In genomic region chrX:39816871-39817731, GRCh38 we compare ENCODE assay signal across 9 cellular contexts.
A peak's percentile ranks its signal among the peaks of the same experiment; 100 is the strongest.
DNase-seq lines count a peak whose midpoint lies in the region; TF ChIP-seq lines count a peak whose summit lies in the region.
"Had no signal": no experiment of that assay in that cellular context is flagged by ENCODE, and none has a peak within 500 bp of the region (broad histone marks: within the 10 kb centered on the region; RNA-seq: fewer than 3 reads in every experiment).

No MANE protein-coding gene starts in this region.

- CTCF ChIA-PET in Calu3 (lab: Charles Lee) = no interaction called here

- no TSS peak for BruUV-seq in Calu3 (replicated peaks; lab: Mats Ljungman, UMichigan)

- peaks cover 34% of the 10 kb centered on the region for H3K4me1 Mint-ChIP-seq in activated T-cell treated with anti-CD3 and anti-CD28 coated beads, Interleukin-2, amount 50 U/mL, for 24 hours (ENCODE audit: low read depth)
- peaks cover 22% of the 10 kb centered on the region for H3K4me1 Mint-ChIP-seq in T-helper 1 cell treated with Interleukin-12 subunit alpha and Interleukin-12 subunit beta and Interleukin-4 antibody, amounts not matched to agents 30 μg/mL and 1 μg/mL, for 36 hours (ENCODE audit: low read depth)
- H3K4me1 Mint-ChIP-seq in stimulated activated naive CD8-positive, alpha-beta T cell treated with anti-CD3 and anti-CD28 coated beads, Interleukin-15, Interleukin-2, amounts not matched to agents 100 ng/mL and 50 ng/mL, for 24 hours (ENCODE audit: low read depth) = peaks cover 39% of the 10 kb centered on the region
- H3K4me1 Mint-ChIP-seq in Calu3 (ENCODE audit: low read depth, unreplicated experiment) = peaks cover 11% of the 10 kb centered on the region

- TF ChIP-seq CTCF in fibroblast of pulmonary artery (IDR thresholded peaks at IDR 0.05; ENCODE audit: low read length, missing control alignments) (no peak), GM10266 (IDR thresholded peaks at IDR 0.05; ENCODE audit: control insufficient read depth, insufficient read depth, low read depth, missing control alignments) (no peak), Calu3 (IDR thresholded peaks at IDR 0.05; ENCODE audit: unreplicated experiment) (no peak)

- no peaks in the 10 kb centered on the region for H3K36me3 Mint-ChIP-seq in activated T-cell treated with anti-CD3 and anti-CD28 coated beads, Interleukin-2, amount 50 U/mL, for 24 hours (ENCODE audit: low read depth)
- no peaks in the 10 kb centered on the region for H3K36me3 Mint-ChIP-seq in T-helper 1 cell treated with Interleukin-12 subunit alpha and Interleukin-12 subunit beta and Interleukin-4 antibody, amounts not matched to agents 30 μg/mL and 1 μg/mL, for 36 hours (ENCODE audit: low read depth)
- no peaks in the 10 kb centered on the region for H3K36me3 Mint-ChIP-seq in stimulated activated naive CD8-positive, alpha-beta T cell treated with anti-CD3 and anti-CD28 coated beads, Interleukin-15, Interleukin-2, amounts not matched to agents 100 ng/mL and 50 ng/mL, for 24 hours (ENCODE audit: low read depth)
- peaks cover 9% of the 10 kb centered on the region for H3K36me3 Mint-ChIP-seq in Calu3 (ENCODE audit: insufficient read depth, unreplicated experiment)

- peaks cover 67% of the 10 kb centered on the region for H3K27me3 Mint-ChIP-seq in activated T-cell treated with anti-CD3 and anti-CD28 coated beads, Interleukin-2, amount 50 U/mL, for 24 hours
- H3K27me3 Mint-ChIP-seq in T-helper 1 cell treated with Interleukin-12 subunit alpha and Interleukin-12 subunit beta and Interleukin-4 antibody, amounts not matched to agents 30 μg/mL and 1 μg/mL, for 36 hours (ENCODE audit: low read depth) = no peaks in the 10 kb centered on the region
- no peaks in the 10 kb centered on the region for H3K27me3 Mint-ChIP-seq in stimulated activated naive CD8-positive, alpha-beta T cell treated with anti-CD3 and anti-CD28 coated beads, Interleukin-15, Interleukin-2, amounts not matched to agents 100 ng/mL and 50 ng/mL, for 24 hours
- peaks cover 25% of the 10 kb centered on the region for H3K27me3 Mint-ChIP-seq in Calu3 (ENCODE audit: unreplicated experiment)

- peak overlapping the region; percentile 52 for H3K4me3 Mint-ChIP-seq in activated T-cell treated with anti-CD3 and anti-CD28 coated beads, Interleukin-2, amount 50 U/mL, for 24 hours
- H3K4me3 Mint-ChIP-seq in T-helper 1 cell treated with Interleukin-12 subunit alpha and Interleukin-12 subunit beta and Interleukin-4 antibody, amounts not matched to agents 30 μg/mL and 1 μg/mL, for 36 hours = peak overlapping the region; percentile 60
- H3K4me3 Mint-ChIP-seq in stimulated activated naive CD8-positive, alpha-beta T cell treated with anti-CD3 and anti-CD28 coated beads, Interleukin-15, Interleukin-2, amounts not matched to agents 100 ng/mL and 50 ng/mL, for 24 hours = peak overlapping the region; percentile 48
- H3K4me3 Mint-ChIP-seq in Calu3 (ENCODE audit: low read depth, unreplicated experiment) = no peak overlapping the region

- peak overlapping the region; percentile 77 for H3K27ac Mint-ChIP-seq in activated T-cell treated with anti-CD3 and anti-CD28 coated beads, Interleukin-2, amount 50 U/mL, for 24 hours
- H3K27ac Mint-ChIP-seq in T-helper 1 cell treated with Interleukin-12 subunit alpha and Interleukin-12 subunit beta and Interleukin-4 antibody, amounts not matched to agents 30 μg/mL and 1 μg/mL, for 36 hours = peak overlapping the region; percentile 69
- peak overlapping the region; percentile 45 for H3K27ac Mint-ChIP-seq in stimulated activated naive CD8-positive, alpha-beta T cell treated with anti-CD3 and anti-CD28 coated beads, Interleukin-15, Interleukin-2, amounts not matched to agents 100 ng/mL and 50 ng/mL, for 24 hours
- H3K27ac Mint-ChIP-seq in Calu3 (ENCODE audit: unreplicated experiment) = no peak overlapping the region

- peak; percentile 49 for DNase-seq in activated T-cell treated with anti-CD3 and anti-CD28 coated beads, Interleukin-2, amount 50 U/mL, for 24 hours
- DNase-seq in activated T-cell treated with anti-CD3 and anti-CD28 coated beads, Interleukin-2, amount 50 U/mL, for 1 hour = no peak
- peak; percentile 49 for DNase-seq in fibroblast of pulmonary artery (ENCODE audit: low read depth)
- no peak for DNase-seq in GM10266 (ENCODE audit: extremely low spot score)
- DNase-seq in posterior vena cava (ENCODE audit: low spot score) = no peak
- DNase-seq in Calu3 = no peak
- DNase-seq: activated CD4-positive, alpha-beta T cell treated with anti-CD3 and anti-CD28 coated beads for 4 hours had no signal

- H3K9me3 Mint-ChIP-seq in activated T-cell treated with anti-CD3 and anti-CD28 coated beads, Interleukin-2, amount 50 U/mL, for 24 hours = no peaks in the 10 kb centered on the region
- H3K9me3 Mint-ChIP-seq in T-helper 1 cell treated with Interleukin-12 subunit alpha and Interleukin-12 subunit beta and Interleukin-4 antibody, amounts not matched to agents 30 μg/mL and 1 μg/mL, for 36 hours = no peaks in the 10 kb centered on the region
- no peaks in the 10 kb centered on the region for H3K9me3 Mint-ChIP-seq in stimulated activated naive CD8-positive, alpha-beta T cell treated with anti-CD3 and anti-CD28 coated beads, Interleukin-15, Interleukin-2, amounts not matched to agents 100 ng/mL and 50 ng/mL, for 24 hours
- no peaks in the 10 kb centered on the region for H3K9me3 Mint-ChIP-seq in Calu3 (ENCODE audit: low read depth, unreplicated experiment)

- H3K4me3 ChIP-seq in fibroblast of pulmonary artery (replicated peaks; ENCODE audit: low read depth, low read length) = peak overlapping the region; percentile 5

- intact Hi-C loops in posterior vena cava (cut with DNase I) = loop anchor here (5.0 to 10.0 kb wide), 4 partner anchors 62 to 338 kb away; no protein-coding TSS in a partner anchor
- intact Hi-C loops in Calu3 (cut with micrococcal nuclease; ENCODE audit: unreplicated experiment) = loop anchor here (10.0 kb wide), 3 partner anchors 88 to 358 kb away; partner anchors contain the start of gene BCOR

Comparison
In these comparisons a context has a peak if more than half of its experiments do, and no peak if none do; other contexts are left out.
1. DNase-seq: peak in activated T-cell treated with anti-CD3 and anti-CD28 coated beads, Interleukin-2, amount 50 U/mL, for 24 hours (single experiment) and fibroblast of pulmonary artery (single experiment); none in activated T-cell treated with anti-CD3 and anti-CD28 coated beads, Interleukin-2, amount 50 U/mL, for 1 hour (single experiment), GM10266 (single experiment), posterior vena cava (single experiment) and Calu3 (single experiment).